ENCODE assay signal across 8 cellular contexts in the genomic region with DNA sequence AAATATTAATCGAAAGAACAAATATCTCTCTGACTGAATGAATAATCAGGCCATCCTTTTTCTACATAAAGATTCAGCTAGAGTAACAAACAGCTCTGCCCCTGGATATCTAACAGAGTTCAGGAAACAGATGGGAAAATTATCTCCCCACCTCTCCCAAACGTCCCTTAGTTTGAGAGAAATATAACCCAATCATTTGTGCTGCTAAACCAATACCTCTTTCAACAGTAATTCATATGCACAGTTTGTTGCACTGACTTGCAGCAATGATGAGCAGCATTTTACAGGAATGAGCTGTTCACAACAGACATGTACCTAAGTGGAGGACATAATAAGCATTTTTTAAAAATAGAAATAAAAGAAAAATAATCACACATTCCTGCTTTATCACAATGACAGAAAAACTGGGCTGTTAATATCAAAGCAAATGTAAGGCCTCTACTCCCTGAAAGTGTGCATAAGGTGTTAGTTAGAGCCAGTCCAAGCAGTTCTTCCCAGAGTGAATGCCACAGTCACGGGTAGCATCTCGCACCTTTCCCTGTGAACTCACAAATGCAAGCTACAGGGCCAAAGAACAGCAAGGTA. TPM values are rescaled to one million over a fixed set of nuclear protein-coding genes. Genes with fewer than 3 reads are reported as not detected.
DNase-seq lines count a peak whose midpoint lies in the region; ATAC-seq and TF ChIP-seq lines count a peak whose summit lies in the region.

No MANE protein-coding gene starts in this region.

- peak overlapping the region; percentile 54 to 97 (median 90) for H3K27ac ChIP-seq in heart left ventricle
- peak overlapping the region; percentile 88 to 96 (median 93) for H3K27ac ChIP-seq in body of pancreas
- H3K27ac ChIP-seq in lower lobe of right lung, result peak overlapping the region; percentile 72
- peak overlapping the region; percentile 77 for H3K27ac ChIP-seq in upper lobe of right lung

- intact Hi-C loops in heart left ventricle (cut with DNase I) (loop anchor here in 5 of 10 donors (5.0 to 10.0 kb wide), 6 partner anchors 42 to 735 kb away; a partner anchor contains a TSS), Right ventricle myocardium superior (cut with DNase I) (loop anchor here (10.0 kb wide), 1 partner anchor 45 kb away; no protein-coding TSS in a partner anchor), body of pancreas (cut with DNase I) (no loop called here), lower lobe of right lung (cut with DNase I) (no loop called here), upper lobe of right lung (cut with DNase I) (no loop called here)

- H3K4me1 ChIP-seq in heart left ventricle (peaks cover 0 to 62% (median 46%) of the 10 kb centered on the region in 12 donors), body of pancreas (peaks cover 42% of the 10 kb centered on the region), lower lobe of right lung (peaks cover 50% of the 10 kb centered on the region), upper lobe of right lung (peaks cover 42% of the 10 kb centered on the region)

- H3K36me3 ChIP-seq in heart left ventricle (peaks cover 0 to 4% (median 0%) of the 10 kb centered on the region in 9 donors), body of pancreas (replicated peaks in 1 of 2; ENCODE audit: insufficient read depth in 1 of 2, low read depth in 2 of 2) (no peaks in the 10 kb centered on the region), lower lobe of right lung (no peaks in the 10 kb centered on the region), upper lobe of right lung (no peaks in the 10 kb centered on the region)

- no peaks in the 10 kb centered on the region for H3K27me3 ChIP-seq in heart left ventricle
- H3K27me3 ChIP-seq in body of pancreas, result no peaks in the 10 kb centered on the region
- no peaks in the 10 kb centered on the region for H3K27me3 ChIP-seq in lower lobe of right lung (ENCODE audit: low read depth)
- H3K27me3 ChIP-seq in upper lobe of right lung, result no peaks in the 10 kb centered on the region

- TF ChIP-seq CTCF in heart left ventricle (IDR thresholded peaks at IDR 0.05) (no peak), body of pancreas (IDR thresholded peaks at IDR 0.05) (no peak), lower lobe of right lung (IDR thresholded peaks at IDR 0.05) (no peak), upper lobe of right lung (IDR thresholded peaks at IDR 0.05) (no peak)

- WGBS in heart left ventricle, 4 donors, result 23 to 40% (median 32%) methylated on average over 4 of the region's 4 CpGs
- WGBS in body of pancreas, 2 donors, result 27 to 32% methylated on average over 4 of the region's 4 CpGs

- peak overlapping the region in 11 of 12 donors; percentile 20 to 99 (median 81) for H3K4me3 ChIP-seq in heart left ventricle
- peak overlapping the region in 1 of 2 donors; percentile 67 for H3K4me3 ChIP-seq in body of pancreas
- peak overlapping the region; percentile 91 for H3K4me3 ChIP-seq in lower lobe of right lung
- H3K4me3 ChIP-seq in upper lobe of right lung, result peak overlapping the region; percentile 82

- TF ChIP-seq POLR2A in heart left ventricle (IDR thresholded peaks at IDR 0.05) (no peak), body of pancreas (IDR thresholded peaks at IDR 0.05) (peak in 1 of 3 donors; percentile 22)

- no peak for DNase-seq in heart left ventricle
- DNase-seq in Right ventricle myocardium superior, result no peak
- DNase-seq in body of pancreas, result no peak
- DNase-seq in lower lobe of right lung, result no peak
- DNase-seq in upper lobe of right lung, result no peak
- DNase-seq in COLO829 (ENCODE audit: low spot score), result no peak
- no peak for DNase-seq in ureter (ENCODE audit: low spot score)

- H3K9me3 ChIP-seq in heart left ventricle (no peaks in the 10 kb centered on the region), body of pancreas (no peaks in the 10 kb centered on the region), lower lobe of right lung (no peaks in the 10 kb centered on the region), upper lobe of right lung (no peaks in the 10 kb centered on the region)

- no peak for ATAC-seq in heart left ventricle
- ATAC-seq in Right ventricle myocardium superior (ENCODE audit: poor library complexity), result no peak
- no peak for ATAC-seq in body of pancreas
- ATAC-seq in lower lobe of right lung, result no peak
- no peak for ATAC-seq in upper lobe of right lung
- ATAC-seq in GM19324 (IDR thresholded peaks at IDR 0.05; ENCODE audit: low FRiP score, unreplicated experiment), result no peak

RNA-seq across cellular contexts. Expression of a gene that starts 2.3 kb away (rescaled TPM):
- 10 to 100 TPM; 18.3 to 40.6 (median 22.0) TPM for total RNA-seq in heart left ventricle
- 10 to 100 TPM in 1 of 2 donors, 1 to 10 TPM in 1; 4.0 to 13.2 TPM for polyA plus RNA-seq in heart left ventricle
- total RNA-seq in Right ventricle myocardium superior, result 18.1 TPM
- 10 to 100 TPM; 21.3 to 28.0 TPM for total RNA-seq in body of pancreas
- total RNA-seq in lower lobe of right lung, result 48.9 TPM
- total RNA-seq in upper lobe of right lung, result 61.8 TPM
- 126 TPM for total RNA-seq in ureter
